Comparison of ENCODE assay signal across 7 cellular contexts in genomic region chr3:119891944-119892721, GRCh38.
DNase-seq lines count a peak whose midpoint lies in the region; ATAC-seq and TF ChIP-seq lines count a peak whose summit lies in the region.

No MANE protein-coding gene starts in this region.

- peak overlapping the region; percentile 6 for H3K4me3 ChIP-seq in osteoblast (ENCODE audit: insufficient read depth, low read length)

- peaks cover 3% of the 10 kb centered on the region for H3K36me3 ChIP-seq in osteoblast (ENCODE audit: insufficient read depth, low read length)

- H4K20me1 ChIP-seq in osteoblast (ENCODE audit: insufficient read depth, low read length) = no peaks in the 10 kb centered on the region

- H3K79me2 ChIP-seq in osteoblast (ENCODE audit: insufficient read depth, low read length) = peaks cover 8% of the 10 kb centered on the region

- no peak overlapping the region for H3K4me3 Mint-ChIP-seq in activated T-cell treated with anti-CD3 and anti-CD28 coated beads, Interleukin-2, amount 50 U/mL, for 4 hours

- H3K27me3 ChIP-seq in osteoblast (ENCODE audit: insufficient read depth, low read length) = no peaks in the 10 kb centered on the region

- peak; percentile 77 for TF ChIP-seq CTCF in osteoblast (IDR thresholded peaks at IDR 0.05; ENCODE audit: extremely low read depth, low read depth, low read length)

- peaks cover 9% of the 10 kb centered on the region for H3K4me1 Mint-ChIP-seq in activated T-cell treated with anti-CD3 and anti-CD28 coated beads, Interleukin-2, amount 50 U/mL, for 4 hours (ENCODE audit: low read depth)

- ATAC-seq in HG02885 (IDR thresholded peaks at IDR 0.05; ENCODE audit: poor library complexity, unreplicated experiment) (peak; percentile 62), GM21825 (IDR thresholded peaks at IDR 0.05; ENCODE audit: unreplicated experiment) (no peak)
- ATAC-seq in activated T-cell treated with anti-CD3 and anti-CD28 coated beads, Interleukin-2, amount 50 U/mL, for 4 hours = peak; percentile 60 to 76

- no peaks in the 10 kb centered on the region for H3K4me1 ChIP-seq in osteoblast (ENCODE audit: insufficient read depth, low read length)

- peaks cover 11% of the 10 kb centered on the region for H3K9me3 Mint-ChIP-seq in activated T-cell treated with anti-CD3 and anti-CD28 coated beads, Interleukin-2, amount 50 U/mL, for 4 hours

- no peaks in the 10 kb centered on the region for H3K27me3 Mint-ChIP-seq in activated T-cell treated with anti-CD3 and anti-CD28 coated beads, Interleukin-2, amount 50 U/mL, for 4 hours (ENCODE audit: low read depth)

- peaks cover 31% of the 10 kb centered on the region for H3K36me3 Mint-ChIP-seq in activated T-cell treated with anti-CD3 and anti-CD28 coated beads, Interleukin-2, amount 50 U/mL, for 4 hours (ENCODE audit: insufficient read depth)

- H2AFZ ChIP-seq in osteoblast (ENCODE audit: low read length) = no peak overlapping the region

- no peak overlapping the region for H3K27ac ChIP-seq in osteoblast (ENCODE audit: low read depth, low read length)

- peak overlapping the region; percentile 69 for H3K4me2 ChIP-seq in osteoblast (ENCODE audit: insufficient read depth, low read length)

- no peaks in the 10 kb centered on the region for H3K9me3 ChIP-seq in osteoblast (ENCODE audit: low read depth, low read length)

- DNase-seq in GM03348 (ENCODE audit: low spot score) (peak; percentile 51), NCI-H524 treated with DMSO at 0.1 percent for 48 hours (lab: John Stamatoyannopoulos, UW) (peak; percentile 19), foreskin melanocyte (peak; percentile 56), osteoblast (ENCODE audit: insufficient read length, low spot score, missing footprints) (peak; percentile 18)
- peak; percentile 16 for DNase-seq in activated T-cell treated with anti-CD3 and anti-CD28 coated beads, Interleukin-2, amount 50 U/mL, for 4 hours
